Comparison of ENCODE assay signal across 1 cellular context in the genomic region with DNA sequence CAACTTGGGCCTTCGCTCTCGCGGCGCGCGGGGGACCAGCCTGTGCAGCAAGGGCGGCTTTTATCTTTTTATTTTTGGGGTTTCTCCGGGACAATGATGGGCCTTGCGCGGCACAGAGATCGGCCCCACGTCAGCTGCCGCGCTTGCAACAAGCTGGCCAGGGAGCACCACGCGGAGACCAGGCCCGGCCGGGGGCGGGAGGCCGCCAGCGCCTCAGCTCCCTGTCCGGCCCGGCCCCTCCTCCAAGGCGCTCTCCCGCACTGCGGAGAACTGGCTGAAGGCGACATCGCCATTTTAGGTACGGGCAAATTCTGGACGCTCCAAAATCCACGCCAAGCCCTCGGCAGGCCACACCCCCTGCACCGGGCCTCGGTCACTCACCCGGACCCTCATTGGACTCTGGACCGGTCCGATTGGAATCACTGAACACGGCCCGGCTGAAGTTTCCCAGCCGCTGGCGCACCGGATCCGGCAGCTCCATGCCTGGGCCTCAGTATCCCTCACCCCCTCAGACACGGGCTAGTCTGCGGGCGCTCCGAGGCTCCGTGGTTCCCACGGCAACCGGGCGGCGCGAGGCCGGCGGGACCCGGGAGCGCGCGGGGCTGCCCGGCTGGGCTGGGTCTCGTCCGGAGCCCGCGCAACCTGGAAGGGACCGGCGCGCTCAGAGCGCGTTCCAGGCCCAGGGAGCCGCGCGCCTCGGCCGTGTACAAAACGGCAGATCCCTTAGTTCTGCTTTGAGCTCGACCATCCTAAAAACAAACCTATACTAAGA.
A peak's percentile ranks its signal among the peaks of the same experiment; 100 is the strongest.
TF ChIP-seq lines count a peak whose summit lies in the region.

A gene with protein sequence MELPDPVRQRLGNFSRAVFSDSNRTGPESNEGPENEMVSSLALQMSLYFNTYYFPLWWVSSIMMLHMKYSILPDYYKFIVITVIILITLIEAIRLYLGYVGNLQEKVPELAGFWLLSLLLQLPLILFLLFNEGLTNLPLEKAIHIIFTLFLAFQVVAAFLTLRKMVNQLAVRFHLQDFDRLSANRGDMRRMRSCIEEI (minus strand): TSS at position 547 of the 772 bp plus-strand sequence. CDS start 66 bp downstream, at position 481.

TF ChIP-seq in HCT116, 20 proteins besides CTCF, POLR2A, EP300 and RAD21 (continued from another document):
- TF ChIP-seq, protein P1, sequence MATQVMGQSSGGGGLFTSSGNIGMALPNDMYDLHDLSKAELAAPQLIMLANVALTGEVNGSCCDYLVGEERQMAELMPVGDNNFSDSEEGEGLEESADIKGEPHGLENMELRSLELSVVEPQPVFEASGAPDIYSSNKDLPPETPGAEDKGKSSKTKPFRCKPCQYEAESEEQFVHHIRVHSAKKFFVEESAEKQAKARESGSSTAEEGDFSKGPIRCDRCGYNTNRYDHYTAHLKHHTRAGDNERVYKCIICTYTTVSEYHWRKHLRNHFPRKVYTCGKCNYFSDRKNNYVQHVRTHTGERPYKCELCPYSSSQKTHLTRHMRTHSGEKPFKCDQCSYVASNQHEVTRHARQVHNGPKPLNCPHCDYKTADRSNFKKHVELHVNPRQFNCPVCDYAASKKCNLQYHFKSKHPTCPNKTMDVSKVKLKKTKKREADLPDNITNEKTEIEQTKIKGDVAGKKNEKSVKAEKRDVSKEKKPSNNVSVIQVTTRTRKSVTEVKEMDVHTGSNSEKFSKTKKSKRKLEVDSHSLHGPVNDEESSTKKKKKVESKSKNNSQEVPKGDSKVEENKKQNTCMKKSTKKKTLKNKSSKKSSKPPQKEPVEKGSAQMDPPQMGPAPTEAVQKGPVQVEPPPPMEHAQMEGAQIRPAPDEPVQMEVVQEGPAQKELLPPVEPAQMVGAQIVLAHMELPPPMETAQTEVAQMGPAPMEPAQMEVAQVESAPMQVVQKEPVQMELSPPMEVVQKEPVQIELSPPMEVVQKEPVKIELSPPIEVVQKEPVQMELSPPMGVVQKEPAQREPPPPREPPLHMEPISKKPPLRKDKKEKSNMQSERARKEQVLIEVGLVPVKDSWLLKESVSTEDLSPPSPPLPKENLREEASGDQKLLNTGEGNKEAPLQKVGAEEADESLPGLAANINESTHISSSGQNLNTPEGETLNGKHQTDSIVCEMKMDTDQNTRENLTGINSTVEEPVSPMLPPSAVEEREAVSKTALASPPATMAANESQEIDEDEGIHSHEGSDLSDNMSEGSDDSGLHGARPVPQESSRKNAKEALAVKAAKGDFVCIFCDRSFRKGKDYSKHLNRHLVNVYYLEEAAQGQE (IDR thresholded peaks at IDR 0.05; ENCODE audit: low read depth) = no peak
- TF ChIP-seq ZFX (IDR thresholded peaks at IDR 0.05) = peak; percentile 82
